26 cellular contexts compared by ENCODE assay signal in the genomic region with DNA sequence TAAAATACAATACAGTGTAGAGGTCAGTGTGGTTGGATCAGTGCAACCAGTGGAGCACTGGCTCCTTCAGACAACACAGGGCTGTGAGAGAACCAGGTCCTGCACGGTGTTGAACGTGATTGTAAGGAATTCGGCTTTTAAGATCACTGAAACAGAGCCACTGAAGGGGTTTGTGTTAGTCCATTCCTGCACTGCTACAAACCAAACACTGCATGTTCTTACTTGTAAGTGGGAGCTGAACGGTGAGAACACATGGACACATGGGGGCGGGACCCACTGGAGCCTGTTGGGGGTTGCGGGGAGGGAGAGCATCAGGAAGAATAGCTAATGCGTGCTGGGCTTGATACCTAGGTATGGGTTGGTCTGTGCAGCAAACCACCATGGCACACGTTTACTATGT.
"Had no signal": no experiment of that assay in that cellular context is flagged by ENCODE, and none has a peak within 500 bp of the region (broad histone marks: within the 10 kb centered on the region; RNA-seq: fewer than 3 reads in every experiment).

No MANE protein-coding gene starts in this region.

- H3K36me3 Mint-ChIP-seq: mesothelial cell of epicardium had no signal

- H3K9me3 ChIP-seq: esophagus squamous epithelium, gastrocnemius medialis, left lung, lower lobe of right lung, mucosa of descending colon had no signal

- FAIRE-seq: colon, endothelial cell of umbilical vein, islet of Langerhans, keratinocyte had no signal

- H3K4me3 ChIP-seq: coronary artery, dorsolateral prefrontal cortex, esophagus squamous epithelium, gastrocnemius medialis, heart right ventricle, left lung, lower lobe of right lung, mucosa of descending colon had no signal

- H3K36me3 ChIP-seq: esophagus squamous epithelium, gastrocnemius medialis, heart right ventricle, left lung, lower lobe of right lung had no signal

- H3K4me3 Mint-ChIP-seq: mesothelial cell of epicardium had no signal

- DNase-seq: dermis blood vessel endothelial cell; dorsolateral prefrontal cortex; effector CD4-positive, alpha-beta T cell; effector memory CD4-positive, alpha-beta T cell; erythroblast; esophagus squamous epithelium; foreskin fibroblast; foreskin melanocyte; gastrocnemius medialis; glutamatergic neuron; head of caudate nucleus; heart right ventricle; hippocampal formation; left cardiac atrium; left lung; left ventricle myocardium superior; lower lobe of right lung; mesenchymal stem cell; mucosa of descending colon had no signal

- H3K27me3 ChIP-seq: dorsolateral prefrontal cortex, esophagus squamous epithelium, gastrocnemius medialis, heart right ventricle, left lung had no signal

- H3K27ac Mint-ChIP-seq: mesothelial cell of epicardium had no signal

- H3K27ac ChIP-seq: coronary artery, dorsolateral prefrontal cortex, epithelial cell of prostate, esophagus squamous epithelium, gastrocnemius medialis, heart right ventricle, left lung, lower lobe of right lung had no signal
